ENCODE assay signal across 8 cellular contexts in genomic region chr19:13169769-13170168, GRCh38. TPM values are rescaled to one million over a fixed set of nuclear protein-coding genes. Genes with fewer than 3 reads are reported as not detected.
DNase-seq lines count a peak whose midpoint lies in the region; TF ChIP-seq lines count a peak whose summit lies in the region.

No MANE protein-coding gene starts in this region.

- intact Hi-C loops in Calu3 (cut with micrococcal nuclease; ENCODE audit: unreplicated experiment) = no loop called here

- H2AFZ ChIP-seq in osteoblast (ENCODE audit: low read length) = peak overlapping the region; percentile 29

- H3K4me2 ChIP-seq in osteoblast (ENCODE audit: insufficient read depth, low read length) = no peak overlapping the region

- H3K27ac ChIP-seq in osteoblast (ENCODE audit: low read depth, low read length) = peak overlapping the region; percentile 58

- H3K4me1 Mint-ChIP-seq in Calu3 (ENCODE audit: low read depth, unreplicated experiment) = peaks cover 50% of the 10 kb centered on the region

- peaks cover 50% of the 10 kb centered on the region for H3K4me1 ChIP-seq in osteoblast (ENCODE audit: insufficient read depth, low read length)

- H3K27ac Mint-ChIP-seq in Calu3 (ENCODE audit: unreplicated experiment) = peak overlapping the region; percentile 93

- H3K9me3 Mint-ChIP-seq in Calu3 (ENCODE audit: low read depth, unreplicated experiment) = no peaks in the 10 kb centered on the region

- H3K27me3 Mint-ChIP-seq in Calu3 (ENCODE audit: unreplicated experiment) = no peaks in the 10 kb centered on the region

- no peaks in the 10 kb centered on the region for H3K27me3 ChIP-seq in osteoblast (ENCODE audit: insufficient read depth, low read length)

- CTCF ChIA-PET in Calu3 (lab: Charles Lee) = interaction anchor here (0.6 to 0.9 kb wide), 5 partner anchors 11 to 79 kb away, joined by 3 to 4 read pairs (median 3); partner anchors contain the start of genes IER2 and STX10

- DNase-seq in Calu3 = peak; percentile 79
- peak; percentile 50 for DNase-seq in NCI-H226
- peak; percentile 28 for DNase-seq in dermis blood vessel endothelial cell
- peak; percentile 97 for DNase-seq in osteoblast (ENCODE audit: insufficient read length, low spot score, missing footprints)
- DNase-seq in HUDEP-2 (lab: John Stamatoyannopoulos, UW; ENCODE audit: unreplicated experiment in 76 of 76) = no peak
- DNase-seq in OCI-M1 (lab: John Stamatoyannopoulos, UW) = no peak
- no peak for DNase-seq in stimulated activated CD4-positive, alpha-beta T cell treated with anti-CD3 and anti-CD28 coated beads, Interleukin-1b, Interleukin-23, amount 100 ng/mL, for 48 hours
- no peak for DNase-seq in cerebellum (ENCODE audit: low spot score)

- TF ChIP-seq CTCF in Calu3 (IDR thresholded peaks at IDR 0.05; ENCODE audit: unreplicated experiment) (no peak), osteoblast (IDR thresholded peaks at IDR 0.05; ENCODE audit: extremely low read depth, low read depth, low read length) (no peak)

- H3K9me3 ChIP-seq in osteoblast (ENCODE audit: low read depth, low read length) = no peaks in the 10 kb centered on the region

- H4K20me1 ChIP-seq in osteoblast (ENCODE audit: insufficient read depth, low read length) = no peaks in the 10 kb centered on the region

- no peaks in the 10 kb centered on the region for H3K79me2 ChIP-seq in osteoblast (ENCODE audit: insufficient read depth, low read length)

- no peak overlapping the region for H3K4me3 ChIP-seq in osteoblast (ENCODE audit: insufficient read depth, low read length)

- H3K36me3 Mint-ChIP-seq in Calu3 (ENCODE audit: insufficient read depth, unreplicated experiment) = peaks cover 39% of the 10 kb centered on the region

- H3K4me3 Mint-ChIP-seq in Calu3 (ENCODE audit: low read depth, unreplicated experiment) = no peak overlapping the region

- no TSS peak for BruUV-seq in Calu3 (replicated peaks; lab: Mats Ljungman, UMichigan)

- H3K36me3 ChIP-seq in osteoblast (ENCODE audit: insufficient read depth, low read length) = no peaks in the 10 kb centered on the region

RNA-seq across cellular contexts. Expression of gene IER2, which starts 19.6 kb away (rescaled TPM):
- total RNA-seq in Calu3 (2022) (96.3 and 108 TPM in 2 replicates), dermis blood vessel endothelial cell (25.5 and 30.8 TPM in 2 replicates), osteoblast (14.8 and 15.9 TPM in 2 replicates), cerebellum (10.3 TPM)

RNA-seq across cellular contexts. Expression of gene STX10, which starts 19.6 kb away (rescaled TPM):
- 52.3 and 52.7 TPM in 2 replicates for total RNA-seq in Calu3 (2022)
- 69.9 and 84.6 TPM in 2 replicates for total RNA-seq in dermis blood vessel endothelial cell
- 78.4 and 81.1 TPM in 2 replicates for total RNA-seq in osteoblast
- 19.7 TPM for total RNA-seq in cerebellum

RNA-seq across cellular contexts. Expression of gene NACC1, which starts 51.7 kb away (rescaled TPM):
- total RNA-seq in Calu3 (2022) = 80.9 and 83.1 TPM in 2 replicates
- total RNA-seq in dermis blood vessel endothelial cell = 35.9 and 136 TPM in 2 replicates
- 53.9 and 62.5 TPM in 2 replicates for total RNA-seq in osteoblast
- total RNA-seq in cerebellum = 10.5 TPM

RNA-seq across cellular contexts. Expression of gene TRMT1, which starts 53.2 kb away (rescaled TPM):
- total RNA-seq in Calu3 (2022) = 36.5 and 40.2 TPM in 2 replicates
- total RNA-seq in dermis blood vessel endothelial cell = 44.7 and 47.0 TPM in 2 replicates
- 18.6 and 29.7 TPM in 2 replicates for total RNA-seq in osteoblast
- total RNA-seq in cerebellum = 14.1 TPM

Comparison
In these comparisons a context has a peak if more than half of its experiments do, and no peak if none do; other contexts are left out.
1. DNase-seq: peak in Calu3 (single experiment), NCI-H226 (single experiment), dermis blood vessel endothelial cell (single experiment) and osteoblast (single experiment); none in HUDEP-2 (0 of 76), OCI-M1 (single experiment), stimulated activated CD4-positive, alpha-beta T cell treated with anti-CD3 and anti-CD28 coated beads, Interleukin-1b, Interleukin-23, amount 100 ng/mL, for 48 hours (single experiment) and cerebellum (single experiment).